Comparison of ENCODE assay signal across 8 cellular contexts in the genomic region with DNA sequence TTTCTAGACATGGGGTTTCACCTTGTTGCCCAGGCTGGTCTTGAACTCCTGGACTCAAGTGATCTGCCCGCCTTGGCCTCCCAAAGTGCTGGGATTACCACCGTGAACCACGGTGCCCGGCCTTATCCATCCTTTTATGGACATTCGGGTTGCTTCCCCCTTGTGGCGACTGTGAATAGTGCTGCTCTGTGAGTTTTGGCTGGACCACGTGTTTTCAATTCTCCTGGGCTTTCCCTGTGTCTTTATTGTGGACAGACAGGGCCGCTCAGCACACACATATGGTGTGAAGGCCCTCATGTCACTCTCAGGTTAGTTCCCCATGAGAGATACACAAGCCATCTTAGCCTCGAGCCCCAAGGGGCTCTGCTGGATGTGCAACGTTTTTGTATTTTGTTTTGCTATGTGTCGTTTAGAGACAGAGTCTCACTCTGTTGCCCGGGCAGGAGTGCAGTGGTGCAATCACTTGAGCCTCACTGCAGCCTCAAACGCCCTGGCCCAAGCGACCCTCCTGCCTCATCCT. TPM values are rescaled to one million over a fixed set of nuclear protein-coding genes. Genes with fewer than 3 reads are reported as not detected.
A peak's percentile ranks its signal among the peaks of the same experiment; 100 is the strongest.
DNase-seq lines count a peak whose midpoint lies in the region; ATAC-seq and TF ChIP-seq lines count a peak whose summit lies in the region.

No MANE protein-coding gene starts in this region.

- intact Hi-C loops in left ventricle myocardium inferior (cut with micrococcal nuclease), result loop anchor here (5.0 kb wide), 1 partner anchor 131 kb away; no protein-coding TSS in a partner anchor

- peaks cover 24% of the 10 kb centered on the region for H3K4me1 ChIP-seq in left ventricle myocardium inferior

- H3K27ac Mint-ChIP-seq in activated naive CD8-positive, alpha-beta T cell treated with anti-CD3 and anti-CD28 coated beads, Interleukin-2, amount 50 U/mL, for 24 hours, result peak overlapping the region; percentile 22

- peaks cover 16% of the 10 kb centered on the region for H3K36me3 ChIP-seq in left ventricle myocardium inferior

- TF ChIP-seq CTCF in left ventricle myocardium inferior (IDR thresholded peaks at IDR 0.05; ENCODE audit: borderline replicate concordance), result peak; percentile 90

- H3K9me3 Mint-ChIP-seq in activated naive CD8-positive, alpha-beta T cell treated with anti-CD3 and anti-CD28 coated beads, Interleukin-2, amount 50 U/mL, for 24 hours, result no peaks in the 10 kb centered on the region

- no peaks in the 10 kb centered on the region for H3K27me3 ChIP-seq in left ventricle myocardium inferior (ENCODE audit: low read depth)

- peak; percentile 79 for ATAC-seq in activated naive CD8-positive, alpha-beta T cell treated with anti-CD3 and anti-CD28 coated beads, Interleukin-2, amount 50 U/mL, for 24 hours
- no peak for ATAC-seq in GM19324 (IDR thresholded peaks at IDR 0.05; ENCODE audit: low FRiP score, unreplicated experiment)

- peaks cover 24% of the 10 kb centered on the region for H3K4me1 Mint-ChIP-seq in activated naive CD8-positive, alpha-beta T cell treated with anti-CD3 and anti-CD28 coated beads, Interleukin-2, amount 50 U/mL, for 24 hours

- no peak overlapping the region for H3K4me3 ChIP-seq in left ventricle myocardium inferior

- peak; percentile 49 for DNase-seq in DMS153 treated with DMSO at 0.1 percent for 48 hours (lab: John Stamatoyannopoulos, UW; ENCODE audit: unreplicated experiment)
- DNase-seq in GOT3 (lab: John Stamatoyannopoulos, UW), result peak; percentile 34
- DNase-seq in NCI-H128 (lab: John Stamatoyannopoulos, UW; ENCODE audit: unreplicated experiment), result peak; percentile 5
- DNase-seq in T follicular helper cell (ENCODE audit: low read depth), result peak; percentile 49
- DNase-seq in activated naive CD8-positive, alpha-beta T cell treated with anti-CD3 and anti-CD28 coated beads, Interleukin-2, amount 50 U/mL, for 24 hours, result peak; percentile 79
- DNase-seq in left ventricle myocardium inferior, result peak; percentile 78
- peak; percentile 89 for DNase-seq in retina

- H3K9me3 ChIP-seq in left ventricle myocardium inferior (replicated peaks), result no peaks in the 10 kb centered on the region

- peak overlapping the region; percentile 11 for H3K4me3 Mint-ChIP-seq in activated naive CD8-positive, alpha-beta T cell treated with anti-CD3 and anti-CD28 coated beads, Interleukin-2, amount 50 U/mL, for 24 hours

- peaks cover 3% of the 10 kb centered on the region for H3K36me3 Mint-ChIP-seq in activated naive CD8-positive, alpha-beta T cell treated with anti-CD3 and anti-CD28 coated beads, Interleukin-2, amount 50 U/mL, for 24 hours (ENCODE audit: low read depth)

- peak overlapping the region; percentile 44 for H3K27ac ChIP-seq in left ventricle myocardium inferior (replicated peaks)

- no peaks in the 10 kb centered on the region for H3K27me3 Mint-ChIP-seq in activated naive CD8-positive, alpha-beta T cell treated with anti-CD3 and anti-CD28 coated beads, Interleukin-2, amount 50 U/mL, for 24 hours

RNA-seq across cellular contexts. Expression of gene MAU2, which starts 40.5 kb away (rescaled TPM):
- total RNA-seq in left ventricle myocardium inferior, result 33.0 TPM

RNA-seq across cellular contexts. Expression of gene SUGP1, which starts 40.8 kb away (rescaled TPM):
- total RNA-seq in left ventricle myocardium inferior, result 44.7 TPM

RNA-seq across cellular contexts. Expression of gene GATAD2A, which starts 44.3 kb away (rescaled TPM):
- 24.1 TPM for total RNA-seq in left ventricle myocardium inferior

Comparison
In these comparisons a context has a peak if more than half of its experiments do, and no peak if none do; other contexts are left out.
1. DNase-seq: peak in every context shown above with its lines; median percentile 89 in retina; 79 in activated naive CD8-positive, alpha-beta T cell treated with anti-CD3 and anti-CD28 coated beads, Interleukin-2, amount 50 U/mL, for 24 hours; 78 in left ventricle myocardium inferior; 49 in DMS153 treated with DMSO at 0.1 percent for 48 hours; 49 in T follicular helper cell; 34 in GOT3; 5 in NCI-H128.